8 cellular contexts compared by ENCODE assay signal in genomic region chr17:37392024-37392590, GRCh38. TPM values are rescaled to one million over a fixed set of nuclear protein-coding genes. Genes with fewer than 3 reads are reported as not detected.
DNase-seq lines count a peak whose midpoint lies in the region; TF ChIP-seq lines count a peak whose summit lies in the region.
"Had no signal": no experiment of that assay in that cellular context is flagged by ENCODE, and none has a peak within 500 bp of the region (broad histone marks: within the 10 kb centered on the region; RNA-seq: fewer than 3 reads in every experiment).

No MANE protein-coding gene starts in this region.

- H3K4me1 ChIP-seq in Karpas-422 (ENCODE audit: low read length) (no peaks in the 10 kb centered on the region; the same call in 1 of the 2 replicates), duodenal mucosa (ENCODE audit: control insufficient read depth in 1 of 2, insufficient read depth in 2 of 2, low read length in 2 of 2) (peaks cover 34 to 38% of the 10 kb centered on the region in 2 donors)

- no peaks in the 10 kb centered on the region for H4K20me1 ChIP-seq in Karpas-422 (ENCODE audit: insufficient read depth, low read depth, low read length)

- H3K4me3 ChIP-seq in Karpas-422 (ENCODE audit: low read length) = no peak overlapping the region
- H3K4me3 ChIP-seq in duodenal mucosa (ENCODE audit: low read depth in 1 of 2, low read length in 2 of 2) = peak overlapping the region; percentile 15 to 23
- no peak overlapping the region for H3K4me3 ChIP-seq in skeletal muscle cell (ENCODE audit: low read depth, low read length)
- H3K4me3 ChIP-seq in WERI-Rb-1 (ENCODE audit: low read depth, low read length) = no peak overlapping the region
- H3K4me3 ChIP-seq: dorsolateral prefrontal cortex had no signal

- H3K4me2 ChIP-seq in Karpas-422 (ENCODE audit: low read depth, low read length, poor library complexity, severe bottlenecking) = peak overlapping the region; percentile 10

- H3K36me3 ChIP-seq in Karpas-422 (ENCODE audit: insufficient read depth, low read length) = no peaks in the 10 kb centered on the region
- H3K36me3 ChIP-seq in duodenal mucosa (ENCODE audit: control insufficient read depth in 1 of 2, insufficient read depth in 2 of 2, low read length in 2 of 2) = peaks cover 0 to 10% of the 10 kb centered on the region in 2 donors
- no peaks in the 10 kb centered on the region for H3K36me3 ChIP-seq in WERI-Rb-1

- H3K9me3 ChIP-seq in Karpas-422 (ENCODE audit: low read length) (no peaks in the 10 kb centered on the region), duodenal mucosa (ENCODE audit: control insufficient read depth in 1 of 2, low read length in 2 of 2) (no peaks in the 10 kb centered on the region), WERI-Rb-1 (ENCODE audit: severe bottlenecking) (no peaks in the 10 kb centered on the region)

- no peak overlapping the region for H3K9ac ChIP-seq in Karpas-422 (ENCODE audit: low read length)
- no peak overlapping the region for H3K9ac ChIP-seq in duodenal mucosa (ENCODE audit: low read depth in 1 of 2, low read length in 2 of 2)

- H3K27me3 ChIP-seq in Karpas-422 (ENCODE audit: low read length) (no peaks in the 10 kb centered on the region), duodenal mucosa (ENCODE audit: control insufficient read depth in 1 of 2, insufficient read depth in 2 of 2, low read length in 2 of 2) (no peaks in the 10 kb centered on the region), WERI-Rb-1 (ENCODE audit: insufficient read depth, low read depth, severe bottlenecking) (no peaks in the 10 kb centered on the region)
- H3K27me3 ChIP-seq: dorsolateral prefrontal cortex had no signal

- H3K79me2 ChIP-seq in Karpas-422 (ENCODE audit: low read length) = no peaks in the 10 kb centered on the region

- H3K9me2 ChIP-seq in Karpas-422 (replicated peaks; ENCODE audit: insufficient read depth, low read length) = no peaks in the 10 kb centered on the region

- DNase-seq in GM13977 (ENCODE audit: low spot score) (peak; percentile 55), Karpas-422 (no peak), skeletal muscle cell (ENCODE audit: low read depth) (peak; percentile 78), retina (no peak), WERI-Rb-1 (no peak), NAMALWA (ENCODE audit: low spot score) (no peak)
- DNase-seq: dorsolateral prefrontal cortex had no signal

- H3K27ac ChIP-seq in Karpas-422 (ENCODE audit: low read length) (no peak overlapping the region), duodenal mucosa (ENCODE audit: low read depth, low read length) (no peak overlapping the region), WERI-Rb-1 (no peak overlapping the region)

- TF ChIP-seq CTCF in GM13977 (IDR thresholded peaks at IDR 0.05; ENCODE audit: extremely low read depth, insufficient read depth, missing control alignments) = no peak
- no peak for TF ChIP-seq CTCF in WERI-Rb-1 (IDR thresholded peaks at IDR 0.05; ENCODE audit: low read depth, low read length)

- H2AFZ ChIP-seq in Karpas-422 (ENCODE audit: low read length) = no peak overlapping the region

- in situ Hi-C loops in GM13977 (cut with MboI; ENCODE audit: low pct_unique_long_range_greater_than_20kb, low sequenced_read_pairs, unreplicated experiment) = loop anchor here (25.0 kb wide), 1 partner anchor 780 kb away; the partner anchor contains the start of gene MRM1

RNA-seq across cellular contexts. Expression of gene ACACA, which starts 14.5 kb away (rescaled TPM):
- 59.4 and 84.2 TPM in 2 replicates for total RNA-seq in Karpas-422 (2014; rRNA removed; shearing (Covaris generic); ENCODE audit: low replicate concordance)

RNA-seq across cellular contexts. Expression of gene TADA2A, which starts 14.6 kb away (rescaled TPM):
- 28.1 and 29.0 TPM in 2 replicates for total RNA-seq in Karpas-422 (2014; rRNA removed; shearing (Covaris generic); ENCODE audit: low replicate concordance)

RNA-seq across cellular contexts. Expression of gene C17orf78, which starts 16.3 kb away (rescaled TPM):
- total RNA-seq in Karpas-422 (2014; rRNA removed; shearing (Covaris generic); ENCODE audit: low replicate concordance) = not detected in 2 replicates
- total RNA-seq: dorsolateral prefrontal cortex had no signal

Comparison
In these comparisons a context has a peak if more than half of its experiments do, and no peak if none do; other contexts are left out.
1. DNase-seq: peak in GM13977 (single experiment) and skeletal muscle cell (single experiment); none in Karpas-422 (single experiment), retina (single experiment), WERI-Rb-1 (single experiment) and NAMALWA (single experiment).
2. H3K4me3 ChIP-seq: peak in duodenal mucosa (2 of 2); none in Karpas-422 (single experiment), skeletal muscle cell (single experiment) and WERI-Rb-1 (single experiment).